Comparison of ENCODE assay signal across 1 cellular context in genomic region chr2:230864605-230865323, GRCh38.
TF ChIP-seq lines count a peak whose summit lies in the region.

Gene ITM2C, plus strand, starts transcription at chr2:230864942. Its CDS starts 84 bp downstream, at chr2:230865026.

TF ChIP-seq in GM23338, 12 proteins besides CTCF, POLR2A, EP300 and RAD21 (continued from another document):
- TF ChIP-seq REST (IDR thresholded peaks at IDR 0.05; ENCODE audit: unreplicated experiment): no peak
TF ChIP-seq in GM23338: peak in this region for 2.
